ENCODE assay signal across 1 cellular context in genomic region chr17:58329035-58329807, GRCh38.
TF ChIP-seq lines count a peak whose summit lies in the region.

No MANE protein-coding gene starts in this region.

TF ChIP-seq in K562, 482 proteins besides CTCF, POLR2A, EP300 and RAD21 (continued from another document and continues in another):
- peak; percentile 71 for TF ChIP-seq DLX4 (CRISPR knock-in tag; IDR thresholded peaks at IDR 0.05)
- TF ChIP-seq ZNF77 (CRISPR knock-in tag; IDR thresholded peaks at IDR 0.05): peak; percentile 63; the same call in 1 of the 2 replicates
- no peak for TF ChIP-seq HDAC3 (IDR thresholded peaks at IDR 0.05; ENCODE audit: borderline replicate concordance, partially characterized antibody)
- no peak for TF ChIP-seq BDP1 (IDR thresholded peaks at IDR 0.05; ENCODE audit: insufficient read depth, insufficient read length)
- no peak for TF ChIP-seq ETS2 (tag; IDR thresholded peaks at IDR 0.05; ENCODE audit: borderline replicate concordance, poor library complexity, severe bottlenecking)
- no peak; the same call in 1 of the 2 replicates for TF ChIP-seq ETV1 (tag; conservative IDR thresholded peaks at IDR 0.05; ENCODE audit: low read depth)
- TF ChIP-seq, protein P1, sequence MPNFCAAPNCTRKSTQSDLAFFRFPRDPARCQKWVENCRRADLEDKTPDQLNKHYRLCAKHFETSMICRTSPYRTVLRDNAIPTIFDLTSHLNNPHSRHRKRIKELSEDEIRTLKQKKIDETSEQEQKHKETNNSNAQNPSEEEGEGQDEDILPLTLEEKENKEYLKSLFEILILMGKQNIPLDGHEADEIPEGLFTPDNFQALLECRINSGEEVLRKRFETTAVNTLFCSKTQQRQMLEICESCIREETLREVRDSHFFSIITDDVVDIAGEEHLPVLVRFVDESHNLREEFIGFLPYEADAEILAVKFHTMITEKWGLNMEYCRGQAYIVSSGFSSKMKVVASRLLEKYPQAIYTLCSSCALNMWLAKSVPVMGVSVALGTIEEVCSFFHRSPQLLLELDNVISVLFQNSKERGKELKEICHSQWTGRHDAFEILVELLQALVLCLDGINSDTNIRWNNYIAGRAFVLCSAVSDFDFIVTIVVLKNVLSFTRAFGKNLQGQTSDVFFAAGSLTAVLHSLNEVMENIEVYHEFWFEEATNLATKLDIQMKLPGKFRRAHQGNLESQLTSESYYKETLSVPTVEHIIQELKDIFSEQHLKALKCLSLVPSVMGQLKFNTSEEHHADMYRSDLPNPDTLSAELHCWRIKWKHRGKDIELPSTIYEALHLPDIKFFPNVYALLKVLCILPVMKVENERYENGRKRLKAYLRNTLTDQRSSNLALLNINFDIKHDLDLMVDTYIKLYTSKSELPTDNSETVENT (CRISPR knock-in tag; IDR thresholded peaks at IDR 0.05): 0 out of 2 replicates have a peak, but pooled peaks have one; percentile 42
- TF ChIP-seq USF2 (CRISPR knock-in tag; IDR thresholded peaks at IDR 0.05): no peak
- TF ChIP-seq HEY1 (CRISPR knock-in tag; IDR thresholded peaks at IDR 0.05; ENCODE audit: borderline replicate concordance): no peak; the same call in 1 of the 2 replicates
- TF ChIP-seq BHLHE40 (IDR thresholded peaks at IDR 0.05; ENCODE audit: low read length): peak; percentile 59; the same call in 1 of the 2 replicates
- no peak; the same call in 1 of the 2 replicates for TF ChIP-seq E4F1 (CRISPR knock-in tag; IDR thresholded peaks at IDR 0.05; ENCODE audit: borderline replicate concordance)
- TF ChIP-seq, protein P2, sequence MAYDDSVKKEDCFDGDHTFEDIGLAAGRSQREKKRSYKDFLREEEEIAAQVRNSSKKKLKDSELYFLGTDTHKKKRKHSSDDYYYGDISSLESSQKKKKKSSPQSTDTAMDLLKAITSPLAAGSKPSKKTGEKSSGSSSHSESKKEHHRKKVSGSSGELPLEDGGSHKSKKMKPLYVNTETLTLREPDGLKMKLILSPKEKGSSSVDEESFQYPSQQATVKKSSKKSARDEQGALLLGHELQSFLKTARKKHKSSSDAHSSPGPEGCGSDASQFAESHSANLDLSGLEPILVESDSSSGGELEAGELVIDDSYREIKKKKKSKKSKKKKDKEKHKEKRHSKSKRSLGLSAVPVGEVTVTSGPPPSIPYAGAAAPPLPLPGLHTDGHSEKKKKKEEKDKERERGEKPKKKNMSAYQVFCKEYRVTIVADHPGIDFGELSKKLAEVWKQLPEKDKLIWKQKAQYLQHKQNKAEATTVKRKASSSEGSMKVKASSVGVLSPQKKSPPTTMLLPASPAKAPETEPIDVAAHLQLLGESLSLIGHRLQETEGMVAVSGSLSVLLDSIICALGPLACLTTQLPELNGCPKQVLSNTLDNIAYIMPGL (CRISPR knock-in tag; IDR thresholded peaks at IDR 0.05): no peak; the same call in 1 of the 2 replicates
- TF ChIP-seq NFXL1 (CRISPR knock-in tag; IDR thresholded peaks at IDR 0.05): no peak
- TF ChIP-seq ZBTB11 (CRISPR knock-in tag; IDR thresholded peaks at IDR 0.05): peak in 1 of 3 experiments; percentile 41; a peak in 1 of 6 replicates
- TF ChIP-seq, protein P3, sequence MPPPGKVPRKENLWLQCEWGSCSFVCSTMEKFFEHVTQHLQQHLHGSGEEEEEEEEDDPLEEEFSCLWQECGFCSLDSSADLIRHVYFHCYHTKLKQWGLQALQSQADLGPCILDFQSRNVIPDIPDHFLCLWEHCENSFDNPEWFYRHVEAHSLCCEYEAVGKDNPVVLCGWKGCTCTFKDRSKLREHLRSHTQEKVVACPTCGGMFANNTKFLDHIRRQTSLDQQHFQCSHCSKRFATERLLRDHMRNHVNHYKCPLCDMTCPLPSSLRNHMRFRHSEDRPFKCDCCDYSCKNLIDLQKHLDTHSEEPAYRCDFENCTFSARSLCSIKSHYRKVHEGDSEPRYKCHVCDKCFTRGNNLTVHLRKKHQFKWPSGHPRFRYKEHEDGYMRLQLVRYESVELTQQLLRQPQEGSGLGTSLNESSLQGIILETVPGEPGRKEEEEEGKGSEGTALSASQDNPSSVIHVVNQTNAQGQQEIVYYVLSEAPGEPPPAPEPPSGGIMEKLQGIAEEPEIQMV (tag; conservative IDR thresholded peaks at IDR 0.05; ENCODE audit: low read depth): no peak
- no peak for TF ChIP-seq BRF2 (IDR thresholded peaks at IDR 0.05; ENCODE audit: borderline replicate concordance, insufficient read depth, insufficient read length)
- TF ChIP-seq TFAP4 (CRISPR knock-in tag; IDR thresholded peaks at IDR 0.05; ENCODE audit: borderline replicate concordance): peak; percentile 56
- no peak for TF ChIP-seq RAD51 (IDR thresholded peaks at IDR 0.05; ENCODE audit: borderline replicate concordance, low read depth)
- no peak for TF ChIP-seq TGIF2 (CRISPR knock-in tag; IDR thresholded peaks at IDR 0.05)
- no peak for TF ChIP-seq RREB1 (CRISPR knock-in tag; IDR thresholded peaks at IDR 0.05)
- TF ChIP-seq ZNF395 (CRISPR knock-in tag; IDR thresholded peaks at IDR 0.05): no peak
- peak; percentile 7 to 90; a peak in 3 of 4 replicates for TF ChIP-seq SRF (CRISPR knock-in tag; IDR thresholded peaks at IDR 0.05)
- TF ChIP-seq GTF2E2 (tag; IDR thresholded peaks at IDR 0.05): no peak; the same call in 1 of the 2 replicates
- TF ChIP-seq ZNF696 (CRISPR knock-in tag; conservative IDR thresholded peaks at IDR 0.05): peak; percentile 71; the same call in 1 of the 2 replicates
- no peak for TF ChIP-seq IRF2 (CRISPR knock-in tag; IDR thresholded peaks at IDR 0.05)
- TF ChIP-seq ZNF766 (CRISPR knock-in tag; conservative IDR thresholded peaks at IDR 0.05): no peak
- TF ChIP-seq ZNF121 (CRISPR knock-in tag; conservative IDR thresholded peaks at IDR 0.05): no peak
- TF ChIP-seq GABPB1 (CRISPR knock-in tag; IDR thresholded peaks at IDR 0.05): no peak; the same call in none of the 2 replicates
- no peak for TF ChIP-seq SMARCA5 (IDR thresholded peaks at IDR 0.05)
- no peak for TF ChIP-seq ZNF699 (CRISPR knock-in tag; IDR thresholded peaks at IDR 0.05; ENCODE audit: insufficient replicate concordance)
- peak; percentile 59; the same call in 1 of the 2 replicates for TF ChIP-seq ZSCAN29 (IDR thresholded peaks at IDR 0.05)
